1 cellular context compared by ENCODE assay signal in the genomic region with DNA sequence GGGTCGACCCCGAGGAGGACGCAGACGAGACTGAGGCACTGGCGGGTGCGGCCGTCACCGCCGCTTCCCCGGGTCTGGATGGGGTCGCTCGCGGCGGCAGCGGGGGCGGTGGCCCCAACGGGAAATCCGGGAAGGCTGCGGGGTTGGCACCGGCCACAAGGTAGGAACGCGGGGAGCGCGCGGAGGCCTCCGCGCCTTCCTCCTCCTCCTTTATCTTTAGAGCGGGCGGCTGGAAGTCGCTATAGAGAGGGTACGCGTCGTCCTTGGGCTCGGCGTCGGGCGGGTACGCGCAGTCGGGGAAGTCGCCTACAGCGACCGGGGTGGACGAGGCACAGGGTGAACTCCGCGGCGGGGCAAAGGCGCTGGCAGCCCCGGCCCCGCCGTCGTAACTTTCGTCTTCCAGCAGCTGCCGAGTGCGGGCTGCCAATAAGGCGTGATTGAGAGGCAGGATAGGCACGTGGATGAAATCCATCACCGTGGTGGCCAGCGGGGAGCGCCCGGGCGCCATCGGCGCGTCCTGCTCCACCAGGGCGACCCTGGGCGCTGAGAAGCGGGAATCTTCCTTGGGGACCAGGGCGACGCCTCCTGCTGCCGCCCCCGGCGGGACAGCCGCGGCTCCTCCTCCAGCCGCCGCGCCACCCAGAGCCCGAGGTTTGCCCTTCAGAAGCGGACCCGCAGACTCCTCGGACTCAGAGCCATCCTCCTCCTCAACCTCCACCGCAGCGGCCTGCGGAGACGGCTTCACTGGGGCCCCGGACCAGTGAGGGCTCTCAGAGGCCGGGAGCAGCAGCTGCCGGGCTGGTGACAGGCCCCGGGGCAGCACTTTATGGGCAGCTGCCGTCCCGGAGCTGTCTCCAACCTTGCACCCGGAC.
TF ChIP-seq lines count a peak whose summit lies in the region.

No MANE protein-coding gene starts in this region.

TF ChIP-seq in H1, 55 proteins besides CTCF, POLR2A, EP300 and RAD21 (continued from another document):
- TF ChIP-seq, protein P1, sequence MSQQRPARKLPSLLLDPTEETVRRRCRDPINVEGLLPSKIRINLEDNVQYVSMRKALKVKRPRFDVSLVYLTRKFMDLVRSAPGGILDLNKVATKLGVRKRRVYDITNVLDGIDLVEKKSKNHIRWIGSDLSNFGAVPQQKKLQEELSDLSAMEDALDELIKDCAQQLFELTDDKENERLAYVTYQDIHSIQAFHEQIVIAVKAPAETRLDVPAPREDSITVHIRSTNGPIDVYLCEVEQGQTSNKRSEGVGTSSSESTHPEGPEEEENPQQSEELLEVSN (IDR thresholded peaks at IDR 0.05), result peak; percentile 84
- peak; percentile 32 for TF ChIP-seq ASH2L (IDR thresholded peaks at IDR 0.05; ENCODE audit: low read length)
